In the genomic region with DNA sequence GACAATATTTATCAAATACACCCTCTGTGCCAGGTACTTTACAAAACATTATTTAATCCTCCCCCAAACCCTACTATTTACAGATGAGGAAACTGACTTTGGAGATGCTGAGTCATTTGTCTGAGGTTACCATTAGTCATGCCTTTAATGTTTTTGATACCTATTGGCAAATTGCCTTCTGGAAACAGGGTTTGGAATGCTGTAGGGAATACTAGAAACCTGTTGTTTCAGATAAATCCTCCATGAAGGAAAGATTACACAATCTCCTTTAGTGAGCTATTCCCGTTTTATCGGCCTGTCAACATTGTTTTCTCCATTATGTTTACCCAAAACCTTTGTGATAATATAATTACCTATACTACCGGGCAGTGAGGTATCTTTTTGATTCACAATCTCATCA, we compare ENCODE assay signal across 10 cellular contexts.
A peak's percentile ranks its signal among the peaks of the same experiment; 100 is the strongest.
DNase-seq lines count a peak whose midpoint lies in the region; ATAC-seq and TF ChIP-seq lines count a peak whose summit lies in the region.
"Had no signal": no experiment of that assay in that cellular context is flagged by ENCODE, and none has a peak within 500 bp of the region (broad histone marks: within the 10 kb centered on the region; RNA-seq: fewer than 3 reads in every experiment).

No MANE protein-coding gene starts in this region.

- H3K4me1 Mint-ChIP-seq in natural killer cell treated with Interleukin-12 subunit alpha and Interleukin-12 subunit beta and Interleukin-15 and Interleukin-18, amount 100 ng/mL, for 72 hours (ENCODE audit: low read depth in 2 of 2), result no peaks in the 10 kb centered on the region

- intact Hi-C loops in left colon (cut with DNase I, micrococcal nuclease) (no loop called here), ascending aorta (cut with DNase I) (no loop called here)

- H3K36me3 ChIP-seq in adipocyte (ENCODE audit: control insufficient read depth, insufficient read depth, low read length, severe bottlenecking) (no peaks in the 10 kb centered on the region), ascending aorta (no peaks in the 10 kb centered on the region)

- H3K4me3 Mint-ChIP-seq in natural killer cell treated with Interleukin-12 subunit alpha and Interleukin-12 subunit beta and Interleukin-15 and Interleukin-18, amount 100 ng/mL, for 72 hours, result no peak overlapping the region

- no peaks in the 10 kb centered on the region for H3K9me3 Mint-ChIP-seq in natural killer cell treated with Interleukin-12 subunit alpha and Interleukin-12 subunit beta and Interleukin-15 and Interleukin-18, amount 100 ng/mL, for 72 hours

- ATAC-seq in left colon, result peak; percentile 23
- ATAC-seq in natural killer cell treated with Interleukin-12 subunit alpha and Interleukin-12 subunit beta and Interleukin-15 and Interleukin-18, amount 100 ng/mL, for 72 hours, result no peak
- no peak for ATAC-seq in HG03196 (IDR thresholded peaks at IDR 0.05; ENCODE audit: unreplicated experiment)
- ATAC-seq: left ventricle myocardium superior had no signal

- DNase-seq in AG20443 (ENCODE audit: low spot score) (peak; percentile 27), LNCaP clone FGC (ENCODE audit: low read depth) (peak; percentile 88), adipocyte (ENCODE audit: low read depth) (peak; percentile 78), left colon (no peak), cerebellum (ENCODE audit: low spot score) (no peak), ascending aorta (ENCODE audit: low spot score in 2 of 2) (no peak)
- DNase-seq in natural killer cell treated with Interleukin-12 subunit alpha and Interleukin-12 subunit beta and Interleukin-15 and Interleukin-18, amount 100 ng/mL, for 72 hours (ENCODE audit: low spot score), result no peak
- DNase-seq: left ventricle myocardium superior, RPMI8226 had no signal

- H3K36me3 Mint-ChIP-seq in natural killer cell treated with Interleukin-12 subunit alpha and Interleukin-12 subunit beta and Interleukin-15 and Interleukin-18, amount 100 ng/mL, for 72 hours, result no peaks in the 10 kb centered on the region

- H3K4me3 ChIP-seq in LNCaP clone FGC (ENCODE audit: low read depth, low read length), result no peak overlapping the region
- no peak overlapping the region for H3K4me3 ChIP-seq in adipocyte (ENCODE audit: low read length)
- no peak overlapping the region for H3K4me3 ChIP-seq in ascending aorta

- peaks cover 2 to 29% of the 10 kb centered on the region in 2 donors for H3K27me3 Mint-ChIP-seq in natural killer cell treated with Interleukin-12 subunit alpha and Interleukin-12 subunit beta and Interleukin-15 and Interleukin-18, amount 100 ng/mL, for 72 hours

- H3K27me3 ChIP-seq in adipocyte (replicated peaks; ENCODE audit: control insufficient read depth, insufficient read depth, low read length) (no peaks in the 10 kb centered on the region), ascending aorta (no peaks in the 10 kb centered on the region)

- no peak overlapping the region for H3K9ac ChIP-seq in adipocyte (ENCODE audit: low read length)

- TF ChIP-seq CTCF in LNCaP clone FGC (IDR thresholded peaks at IDR 0.05; ENCODE audit: control insufficient read depth, extremely low read depth, insufficient read depth), result no peak
- TF ChIP-seq CTCF in ascending aorta (IDR thresholded peaks at IDR 0.05), result no peak

- H3K4me1 ChIP-seq in adipocyte (ENCODE audit: control insufficient read depth, insufficient read depth, low read length) (peaks cover 28% of the 10 kb centered on the region), ascending aorta (no peaks in the 10 kb centered on the region)

- no peaks in the 10 kb centered on the region for H3K9me3 ChIP-seq in adipocyte (ENCODE audit: control insufficient read depth, low read length)
- no peaks in the 10 kb centered on the region for H3K9me3 ChIP-seq in ascending aorta

- no peak overlapping the region for H3K27ac Mint-ChIP-seq in natural killer cell treated with Interleukin-12 subunit alpha and Interleukin-12 subunit beta and Interleukin-15 and Interleukin-18, amount 100 ng/mL, for 72 hours

- no peak overlapping the region for H3K27ac ChIP-seq in ascending aorta

Comparison
In these comparisons a context has a peak if more than half of its experiments do, and no peak if none do; other contexts are left out.
1. DNase-seq: peak in AG20443 (single experiment), LNCaP clone FGC (single experiment) and adipocyte (single experiment); none in left colon (0 of 2), cerebellum (single experiment), natural killer cell treated with Interleukin-12 subunit alpha and Interleukin-12 subunit beta and Interleukin-15 and Interleukin-18, amount 100 ng/mL, for 72 hours (single experiment) and ascending aorta (0 of 2).